ENCODE assay signal across 11 cellular contexts in genomic region chr20:49701313-49701731, GRCh38. TPM values are rescaled to one million over a fixed set of nuclear protein-coding genes. Genes with fewer than 3 reads are reported as not detected.
A peak's percentile ranks its signal among the peaks of the same experiment; 100 is the strongest.
DNase-seq lines count a peak whose midpoint lies in the region; ATAC-seq, FAIRE-seq and TF ChIP-seq lines count a peak whose summit lies in the region.
"Had no signal": no experiment of that assay in that cellular context is flagged by ENCODE, and none has a peak within 500 bp of the region (broad histone marks: within the 10 kb centered on the region; RNA-seq: fewer than 3 reads in every experiment).

No MANE protein-coding gene starts in this region.

- H3F3A ChIP-seq in MM.1S (ENCODE audit: insufficient read depth, low read length): peaks cover 3% of the 10 kb centered on the region; the same call in 1 of the 2 replicates

- no peaks in the 10 kb centered on the region for H3K36me3 ChIP-seq in MM.1S (replicated peaks; ENCODE audit: insufficient read depth, low read length)

- H3K4me1 ChIP-seq in A549 (peaks cover 93% of the 10 kb centered on the region), MM.1S (ENCODE audit: low read length) (peaks cover 28% of the 10 kb centered on the region)

- peak; percentile 69 to 76 for ATAC-seq in A549
- peak; percentile 55 for ATAC-seq in T-helper 17 cell
- ATAC-seq in GM18519 (IDR thresholded peaks at IDR 0.05; ENCODE audit: low FRiP score, unreplicated experiment): no peak

- H3K4me3 ChIP-seq in A549 (peak overlapping the region; percentile 14; the same call in 1 of the 3 replicates), foreskin fibroblast (ENCODE audit: low read depth in 1 of 2, low read length in 2 of 2) (no peak overlapping the region), MM.1S (ENCODE audit: low read length) (no peak overlapping the region)
- H3K4me3 ChIP-seq: heart right ventricle, skin epidermis had no signal

- POLR2A ChIA-PET in A549 (lab: Yijun Ruan, JAX): interaction anchor here (0.6 to 1.6 kb wide), 8 partner anchors 11 to 333 kb away, joined by 3 to 5 read pairs (median 4); partner anchors contain the start of gene SLC9A8

- 0 out of 5 replicates have a peak, but pooled peaks of 1 of the 2 experiments have one; percentile 19 for TF ChIP-seq RAD21 in A549 (conservative IDR thresholded peaks at IDR 0.05 in 1 of 2, IDR thresholded peaks at IDR 0.05 in 1 of 2)

- H3K36me3 Mint-ChIP-seq in T-helper 17 cell (ENCODE audit: low read depth): no peaks in the 10 kb centered on the region

- peak in 1 of 2 experiments; percentile 86 for DNase-seq in A549 (ENCODE audit: low read depth in 1 of 2, low spot score in 1 of 2)
- DNase-seq in G401 (ENCODE audit: low spot score): peak; percentile 64
- DNase-seq in T-helper 17 cell: no peak
- peak; percentile 20 to 64 for DNase-seq in foreskin fibroblast
- DNase-seq in DMS153 treated with DMSO at 0.1 percent for 48 hours (lab: John Stamatoyannopoulos, UW; ENCODE audit: unreplicated experiment): no peak
- DNase-seq in MM.1S: no peak
- DNase-seq in activated CD8-positive, alpha-beta memory T cell treated with anti-CD3 and anti-CD28 coated beads, Interleukin-2, amount 50 U/mL, for 4 hours: no peak
- DNase-seq: H7, heart right ventricle had no signal

- no peaks in the 10 kb centered on the region; the same call in 1 of the 2 replicates for H4K20me1 ChIP-seq in MM.1S (ENCODE audit: insufficient read depth, low read length)

- H3K4me1 Mint-ChIP-seq in T-helper 17 cell: peaks cover 44% of the 10 kb centered on the region

- no peak for TF ChIP-seq POLR2A in A549 (IDR thresholded peaks at IDR 0.05; ENCODE audit: low read length)

- H3K79me2 ChIP-seq in MM.1S (ENCODE audit: low read length): peaks cover 95% of the 10 kb centered on the region

- H3K27me3 Mint-ChIP-seq in T-helper 17 cell: no peaks in the 10 kb centered on the region

- H3K4me2 ChIP-seq in A549 (peak overlapping the region; percentile 85), MM.1S (ENCODE audit: low read depth, low read length) (no peak overlapping the region)

- WGBS in A549 (ENCODE audit: missing lambda C conversion rate): 2% methylated on average over 5 of the region's 5 CpGs

- no peak overlapping the region for H3K4me3 Mint-ChIP-seq in T-helper 17 cell

- peak overlapping the region; percentile 87 for H3K27ac Mint-ChIP-seq in T-helper 17 cell

- H3K9me3 ChIP-seq in A549: no peaks in the 10 kb centered on the region
- no peaks in the 10 kb centered on the region for H3K9me3 ChIP-seq in T-helper 17 cell (ENCODE audit: control insufficient read depth, low read length, poor library complexity, severe bottlenecking)
- H3K9me3 ChIP-seq in MM.1S (replicated peaks; ENCODE audit: insufficient read depth, low read length): no peaks in the 10 kb centered on the region
- H3K9me3 ChIP-seq: heart right ventricle had no signal

- CTCF ChIA-PET in A549 (lab: Yijun Ruan, JAX): interaction anchor here (1.2 to 2.5 kb wide), 2 partner anchors 10 to 14 kb away, joined by 3 to 11 read pairs; no protein-coding TSS in a partner anchor

- no peaks in the 10 kb centered on the region for H3K27me3 ChIP-seq in MM.1S (replicated peaks; ENCODE audit: insufficient read depth, low read length)
- H3K27me3 ChIP-seq: heart right ventricle had no signal

- peak; percentile 58 to 75; a peak in 2 of 5 replicates for TF ChIP-seq EP300 in A549 (IDR thresholded peaks at IDR 0.05)

- no peak for FAIRE-seq in A549 (lab: Jason Lieb, UNC)

- in situ Hi-C loops in G401 (cut with HindIII; ENCODE audit: low sequenced_read_pairs): no loop called here

- no peaks in the 10 kb centered on the region for H3K9me2 ChIP-seq in MM.1S (replicated peaks; ENCODE audit: insufficient read depth, low read length)

- H3K27ac ChIP-seq in A549 (peak overlapping the region; percentile 98), MM.1S (ENCODE audit: low read length) (no peak overlapping the region)

- no peak overlapping the region for H3K9ac ChIP-seq in MM.1S (ENCODE audit: low read length)

- TF ChIP-seq CTCF in A549 (IDR thresholded peaks at IDR 0.05) (no peak), foreskin fibroblast (IDR thresholded peaks at IDR 0.05; ENCODE audit: low read depth, low read length) (no peak), MM.1S (IDR thresholded peaks at IDR 0.05; ENCODE audit: low read length) (no peak)

- H2AFZ ChIP-seq in MM.1S (ENCODE audit: low read length): no peak overlapping the region

TF ChIP-seq in A549, 52 proteins besides CTCF, POLR2A, EP300 and RAD21 (continues in another document):
- TF ChIP-seq PHF8 (IDR thresholded peaks at IDR 0.05; ENCODE audit: borderline replicate concordance, low read depth) (no peak), NFE2L2 (conservative IDR thresholded peaks at IDR 0.05; ENCODE audit: low read length) (no peak), CEBPB (IDR thresholded peaks at IDR 0.05) (no peak), NR3C1 (IDR thresholded peaks at IDR 0.05) (no peak), KDM1A (IDR thresholded peaks at IDR 0.05; ENCODE audit: low read depth) (no peak), RNF2 (IDR thresholded peaks at IDR 0.05; ENCODE audit: borderline replicate concordance, low read depth) (no peak), FOSB (CRISPR knock-in tag; IDR thresholded peaks at IDR 0.05) (no peak), BHLHE40 (IDR thresholded peaks at IDR 0.05; ENCODE audit: low read depth, low read length) (no peak), ZSCAN20 (CRISPR knock-in tag; IDR thresholded peaks at IDR 0.05) (0 out of 2 replicates have a peak, but pooled peaks have one; percentile 46), HOXA7 (CRISPR knock-in tag; IDR thresholded peaks at IDR 0.05) (no peak), CHD4 (IDR thresholded peaks at IDR 0.05; ENCODE audit: borderline replicate concordance) (no peak), ZNF302 (CRISPR knock-in tag; IDR thresholded peaks at IDR 0.05) (no peak), HOXB5 (CRISPR knock-in tag; IDR thresholded peaks at IDR 0.05) (no peak), MYC (IDR thresholded peaks at IDR 0.05; ENCODE audit: borderline replicate concordance, low read length) (no peak), ESRRA (IDR thresholded peaks at IDR 0.05; ENCODE audit: borderline replicate concordance, low read length) (no peak), CHD2 (IDR thresholded peaks at IDR 0.05; ENCODE audit: low read length, partially characterized antibody) (no peak), ZFP36 (IDR thresholded peaks at IDR 0.05; ENCODE audit: borderline replicate concordance, partially characterized antibody) (no peak)
- TF ChIP-seq, protein P1, sequence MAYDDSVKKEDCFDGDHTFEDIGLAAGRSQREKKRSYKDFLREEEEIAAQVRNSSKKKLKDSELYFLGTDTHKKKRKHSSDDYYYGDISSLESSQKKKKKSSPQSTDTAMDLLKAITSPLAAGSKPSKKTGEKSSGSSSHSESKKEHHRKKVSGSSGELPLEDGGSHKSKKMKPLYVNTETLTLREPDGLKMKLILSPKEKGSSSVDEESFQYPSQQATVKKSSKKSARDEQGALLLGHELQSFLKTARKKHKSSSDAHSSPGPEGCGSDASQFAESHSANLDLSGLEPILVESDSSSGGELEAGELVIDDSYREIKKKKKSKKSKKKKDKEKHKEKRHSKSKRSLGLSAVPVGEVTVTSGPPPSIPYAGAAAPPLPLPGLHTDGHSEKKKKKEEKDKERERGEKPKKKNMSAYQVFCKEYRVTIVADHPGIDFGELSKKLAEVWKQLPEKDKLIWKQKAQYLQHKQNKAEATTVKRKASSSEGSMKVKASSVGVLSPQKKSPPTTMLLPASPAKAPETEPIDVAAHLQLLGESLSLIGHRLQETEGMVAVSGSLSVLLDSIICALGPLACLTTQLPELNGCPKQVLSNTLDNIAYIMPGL (CRISPR knock-in tag; IDR thresholded peaks at IDR 0.05; ENCODE audit: borderline replicate concordance): no peak
- TF ChIP-seq, protein P2, sequence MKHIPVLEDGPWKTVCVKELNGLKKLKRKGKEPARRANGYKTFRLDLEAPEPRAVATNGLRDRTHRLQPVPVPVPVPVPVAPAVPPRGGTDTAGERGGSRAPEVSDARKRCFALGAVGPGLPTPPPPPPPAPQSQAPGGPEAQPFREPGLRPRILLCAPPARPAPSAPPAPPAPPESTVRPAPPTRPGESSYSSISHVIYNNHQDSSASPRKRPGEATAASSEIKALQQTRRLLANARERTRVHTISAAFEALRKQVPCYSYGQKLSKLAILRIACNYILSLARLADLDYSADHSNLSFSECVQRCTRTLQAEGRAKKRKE (CRISPR knock-in tag; IDR thresholded peaks at IDR 0.05; ENCODE audit: low read depth): 0 out of 2 replicates have a peak, but pooled peaks have one; percentile 43
- TF ChIP-seq, protein P3, sequence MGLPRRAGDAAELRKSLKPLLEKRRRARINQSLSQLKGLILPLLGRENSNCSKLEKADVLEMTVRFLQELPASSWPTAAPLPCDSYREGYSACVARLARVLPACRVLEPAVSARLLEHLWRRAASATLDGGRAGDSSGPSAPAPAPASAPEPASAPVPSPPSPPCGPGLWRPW (IDR thresholded peaks at IDR 0.05): no peak
- TF ChIP-seq, protein P4, sequence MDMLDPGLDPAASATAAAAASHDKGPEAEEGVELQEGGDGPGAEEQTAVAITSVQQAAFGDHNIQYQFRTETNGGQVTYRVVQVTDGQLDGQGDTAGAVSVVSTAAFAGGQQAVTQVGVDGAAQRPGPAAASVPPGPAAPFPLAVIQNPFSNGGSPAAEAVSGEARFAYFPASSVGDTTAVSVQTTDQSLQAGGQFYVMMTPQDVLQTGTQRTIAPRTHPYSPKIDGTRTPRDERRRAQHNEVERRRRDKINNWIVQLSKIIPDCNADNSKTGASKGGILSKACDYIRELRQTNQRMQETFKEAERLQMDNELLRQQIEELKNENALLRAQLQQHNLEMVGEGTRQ (IDR thresholded peaks at IDR 0.05): no peak
- TF ChIP-seq, protein P5, sequence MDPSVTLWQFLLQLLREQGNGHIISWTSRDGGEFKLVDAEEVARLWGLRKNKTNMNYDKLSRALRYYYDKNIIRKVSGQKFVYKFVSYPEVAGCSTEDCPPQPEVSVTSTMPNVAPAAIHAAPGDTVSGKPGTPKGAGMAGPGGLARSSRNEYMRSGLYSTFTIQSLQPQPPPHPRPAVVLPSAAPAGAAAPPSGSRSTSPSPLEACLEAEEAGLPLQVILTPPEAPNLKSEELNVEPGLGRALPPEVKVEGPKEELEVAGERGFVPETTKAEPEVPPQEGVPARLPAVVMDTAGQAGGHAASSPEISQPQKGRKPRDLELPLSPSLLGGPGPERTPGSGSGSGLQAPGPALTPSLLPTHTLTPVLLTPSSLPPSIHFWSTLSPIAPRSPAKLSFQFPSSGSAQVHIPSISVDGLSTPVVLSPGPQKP (IDR thresholded peaks at IDR 0.05; ENCODE audit: low read depth, low read length): no peak

RNA-seq across cellular contexts. Expression of gene B4GALT5, which starts 12.4 kb away (rescaled TPM):
- 82.8 and 88.7 TPM in 2 replicates for polyA plus RNA-seq in A549 (2011; rRNA removed)
- polyA plus RNA-seq in A549 (2012; cell fraction: cytosol; rRNA removed): 39.0 and 48.5 TPM in 2 replicates
- 23.2 and 34.8 TPM in 2 replicates for polyA plus RNA-seq in A549 (2012; cell fraction: nucleus; rRNA removed)
- polyA plus RNA-seq in A549 (2017; fragmentation: RNase III; extraction: RNeasy Plus Mini Kit Qiagen cat#74134 plus additional on column Dnase treatment): 68.1 to 84.0 TPM (median 81.5 TPM) in 3 replicates
- 66.0 and 68.4 TPM in 2 replicates for polyA minus RNA-seq in A549 (2011; rRNA and poly(A)+ RNA removed)
- 25.5 and 38.4 TPM in 2 replicates for total RNA-seq in G401 (2014; rRNA removed; shearing (Covaris generic))
- total RNA-seq in T-helper 17 cell: 10 to 100 TPM; 17.3 to 19.0 TPM

Comparison
In these comparisons a context has a peak if more than half of its experiments do, and no peak if none do; other contexts are left out.
1. DNase-seq: peak in G401 (single experiment) and foreskin fibroblast (2 of 2); none in T-helper 17 cell (0 of 3), DMS153 treated with DMSO at 0.1 percent for 48 hours (single experiment), MM.1S (single experiment) and activated CD8-positive, alpha-beta memory T cell treated with anti-CD3 and anti-CD28 coated beads, Interleukin-2, amount 50 U/mL, for 4 hours (single experiment).